ENCODE assay signal across 28 cellular contexts in the genomic region with DNA sequence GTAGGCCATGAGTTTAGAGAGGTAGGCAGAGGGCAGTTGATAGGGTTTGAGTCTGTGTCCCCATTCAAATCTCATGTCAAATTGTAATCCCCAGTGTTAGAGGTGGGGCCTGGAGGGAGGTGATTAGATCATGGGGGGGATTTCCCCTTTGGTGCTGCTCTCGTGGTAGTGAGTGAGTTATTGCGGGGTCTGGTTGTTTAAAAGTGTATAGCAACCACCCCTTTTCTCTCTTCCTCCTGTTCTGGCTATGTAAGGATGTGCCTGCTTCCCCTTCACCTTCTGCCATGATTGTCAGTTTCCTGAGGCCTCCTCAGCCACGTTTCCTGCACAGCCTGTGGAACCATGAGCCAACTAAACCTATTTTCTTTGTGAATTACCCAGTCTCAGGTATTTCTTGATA. TPM values are rescaled to one million over a fixed set of nuclear protein-coding genes. Genes with fewer than 3 reads are reported as not detected.
DNase-seq lines count a peak whose midpoint lies in the region; ATAC-seq, FAIRE-seq and TF ChIP-seq lines count a peak whose summit lies in the region.
"Had no signal": no experiment of that assay in that cellular context is flagged by ENCODE, and none has a peak within 500 bp of the region (broad histone marks: within the 10 kb centered on the region; RNA-seq: fewer than 3 reads in every experiment).

No MANE protein-coding gene starts in this region.

- H3K9me3 Mint-ChIP-seq in natural killer cell: no peaks in the 10 kb centered on the region
- H3K9me3 Mint-ChIP-seq: natural killer cell treated with Interleukin-12 subunit alpha and Interleukin-12 subunit beta and Interleukin-15 and Interleukin-18, amount 100 ng/mL, for 72 hours had no signal

- H3K4me3 Mint-ChIP-seq in natural killer cell: no peak overlapping the region
- H3K4me3 Mint-ChIP-seq: natural killer cell treated with Interleukin-12 subunit alpha and Interleukin-12 subunit beta and Interleukin-15 and Interleukin-18, amount 100 ng/mL, for 72 hours had no signal

- no peaks in the 10 kb centered on the region for H3K36me3 Mint-ChIP-seq in natural killer cell
- H3K36me3 Mint-ChIP-seq: natural killer cell treated with Interleukin-12 subunit alpha and Interleukin-12 subunit beta and Interleukin-15 and Interleukin-18, amount 100 ng/mL, for 72 hours had no signal

- no peak for TF ChIP-seq RAD21 in GM12878 (IDR thresholded peaks at IDR 0.05; ENCODE audit: insufficient read depth, low read depth, low read length)

- SMC1A ChIA-PET in GM12878 (lab: Charles Lee; ENCODE audit: uncharacterized antibody, unreplicated experiment): no interaction called here

- peak; percentile 40 for DNase-seq in activated CD4-positive, alpha-beta T cell treated with anti-CD3 and anti-CD28 coated beads for 48 hours
- no peak for DNase-seq in activated CD4-positive, alpha-beta T cell treated with anti-CD3 and anti-CD28 coated beads, Interleukin-2, amount 50 U/mL, for 4 hours
- DNase-seq in Kasumi-1 (lab: John Stamatoyannopoulos, UW) (peak; percentile 12 to 25), GM12878 (ENCODE audit: low read depth, low spot score) (no peak), natural killer cell (no peak), A172 (ENCODE audit: low spot score) (no peak), hypothalamus (lab: John Stamatoyannopoulos, UW) (no peak)
- DNase-seq: activated effector memory CD4-positive, alpha-beta T cell treated with Interleukin-2 at 50 U/mL for 16 hours; BE2C; kidney; mammary epithelial cell; MM.1S; NCI-H1694; NCI-H748 treated with DMSO at 0.1 percent for 48 hours; OCI-M1; SHP77 treated with DMSO at 0.1 percent for 48 hours; substantia nigra; uterus had no signal

- H3K36me3 ChIP-seq in GM12878 (ENCODE audit: control insufficient read depth in 2 of 2, insufficient read depth in 2 of 2, low read length in 1 of 2): no peaks in the 10 kb centered on the region
- H3K36me3 ChIP-seq: ascending aorta, BE2C, uterus had no signal

- ATAC-seq in GM12878: peak; percentile 80
- no peak for ATAC-seq in natural killer cell
- ATAC-seq in HG02870 (IDR thresholded peaks at IDR 0.05; ENCODE audit: unreplicated experiment): no peak
- ATAC-seq: sciatic nerve had no signal

- WGBS in GM12878 (ENCODE audit: insufficient coverage, insufficient replicate concordance, low lambda C conversion rate, missing lambda C conversion rate): 0% methylated on average over 3 of the region's 3 CpGs

- TF ChIP-seq EP300 in GM12878 (IDR thresholded peaks at IDR 0.05; ENCODE audit: borderline replicate concordance in 1 of 2, control insufficient read depth in 1 of 2, low read depth in 2 of 2, low read length in 2 of 2): no peak

- RAD21 ChIA-PET in GM12878 (lab: Charles Lee; ENCODE audit: unreplicated experiment): no interaction called here

- no peak for TF ChIP-seq CTCF in GM12878 (IDR thresholded peaks at IDR 0.05 in 2 of 3, conservative IDR thresholded peaks at IDR 0.05 in 1 of 3; ENCODE audit: control insufficient read depth in 2 of 3, extremely low read depth in 1 of 3, insufficient read depth in 1 of 3, low read depth in 3 of 3, low read length in 3 of 3)
- TF ChIP-seq CTCF in natural killer cell (IDR thresholded peaks at IDR 0.05): no peak

- H3K4me2 ChIP-seq in GM12878 (ENCODE audit: control insufficient read depth, insufficient read depth): no peak overlapping the region
- H3K4me2 ChIP-seq: hepatocyte had no signal

- intact Hi-C loops in GM12878 (cut with micrococcal nuclease; ENCODE audit: unreplicated experiment) (no loop called here), natural killer cell (cut with micrococcal nuclease) (no loop called here)

- H3K9ac ChIP-seq in GM12878 (ENCODE audit: control insufficient read depth, insufficient read depth, low read length): no peak overlapping the region
- H3K9ac ChIP-seq: parathyroid adenoma had no signal

- FAIRE-seq in GM12878 (lab: Jason Lieb, UNC): no peak
- FAIRE-seq: A204.1, kidney had no signal

- no peak overlapping the region for H3K4me3 ChIP-seq in GM12878
- H3K4me3 ChIP-seq: ascending aorta, hepatocyte, uterus had no signal

- no peaks in the 10 kb centered on the region for H4K20me1 ChIP-seq in GM12878 (ENCODE audit: control insufficient read depth, insufficient read depth)

- H3K9me3 ChIP-seq in GM12878 (replicated peaks; ENCODE audit: control insufficient read depth, insufficient read depth, low read length): no peaks in the 10 kb centered on the region
- H3K9me3 ChIP-seq: ascending aorta, BE2C, uterus had no signal

- peak overlapping the region; percentile 4; the same call in 1 of the 2 replicates for H2AFZ ChIP-seq in GM12878 (ENCODE audit: control insufficient read depth, low read depth, low read length)
- H2AFZ ChIP-seq: hepatocyte, parathyroid adenoma had no signal

- POLR2A ChIA-PET in GM12878 (lab: Charles Lee): no interaction called here

- no peaks in the 10 kb centered on the region; a peak in 1 of 4 replicates for H3K27me3 ChIP-seq in GM12878 (replicated peaks in 1 of 2; ENCODE audit: control insufficient read depth in 2 of 2, insufficient read depth in 2 of 2, low read length in 1 of 2)
- H3K27me3 ChIP-seq: ascending aorta, BE2C, uterus had no signal

- H3K27ac Mint-ChIP-seq in natural killer cell: peak overlapping the region; percentile 4 to 9
- H3K27ac Mint-ChIP-seq: natural killer cell treated with Interleukin-12 subunit alpha and Interleukin-12 subunit beta and Interleukin-15 and Interleukin-18, amount 100 ng/mL, for 72 hours had no signal

- in situ Hi-C loops in GM12878 (cut with MboI): no loop called here

- TF ChIP-seq POLR2A in GM12878 (IDR thresholded peaks at IDR 0.05; ENCODE audit: low read depth, low read length): no peak

- no TSS peak for BruUV-seq in GM12878 (replicated peaks; lab: Mats Ljungman, UMichigan)

- no peaks in the 10 kb centered on the region; the same call in 1 of the 2 replicates for H3K4me1 ChIP-seq in GM12878 (ENCODE audit: control insufficient read depth, insufficient read depth, low read length)
- H3K4me1 ChIP-seq: ascending aorta, parathyroid adenoma, uterus had no signal

- H3K79me2 ChIP-seq in GM12878 (ENCODE audit: control insufficient read depth, insufficient read depth, low read length): no peaks in the 10 kb centered on the region
- H3K79me2 ChIP-seq: hepatocyte had no signal

- CTCF ChIA-PET in GM12878 (lab: Yijun Ruan, JAX): interaction anchor here (2.2 kb wide), 1 partner anchor 58 kb away, joined by 5 read pairs; no protein-coding TSS in a partner anchor

- H3K27ac ChIP-seq in GM12878 (ENCODE audit: control insufficient read depth, insufficient read depth): no peak overlapping the region
- H3K27ac ChIP-seq: ascending aorta, hepatocyte, parathyroid adenoma, uterus, VCaP had no signal

- no peaks in the 10 kb centered on the region for H3K27me3 Mint-ChIP-seq in natural killer cell (ENCODE audit: low read depth in 2 of 2)
- H3K27me3 Mint-ChIP-seq: natural killer cell treated with Interleukin-12 subunit alpha and Interleukin-12 subunit beta and Interleukin-15 and Interleukin-18, amount 100 ng/mL, for 72 hours had no signal

- H3K4me1 Mint-ChIP-seq in natural killer cell: peaks cover 41 to 52% of the 10 kb centered on the region in 2 donors

TF ChIP-seq in GM12878, 131 proteins besides CTCF, POLR2A, EP300 and RAD21 (continues in another document):
- TF ChIP-seq, protein P1, sequence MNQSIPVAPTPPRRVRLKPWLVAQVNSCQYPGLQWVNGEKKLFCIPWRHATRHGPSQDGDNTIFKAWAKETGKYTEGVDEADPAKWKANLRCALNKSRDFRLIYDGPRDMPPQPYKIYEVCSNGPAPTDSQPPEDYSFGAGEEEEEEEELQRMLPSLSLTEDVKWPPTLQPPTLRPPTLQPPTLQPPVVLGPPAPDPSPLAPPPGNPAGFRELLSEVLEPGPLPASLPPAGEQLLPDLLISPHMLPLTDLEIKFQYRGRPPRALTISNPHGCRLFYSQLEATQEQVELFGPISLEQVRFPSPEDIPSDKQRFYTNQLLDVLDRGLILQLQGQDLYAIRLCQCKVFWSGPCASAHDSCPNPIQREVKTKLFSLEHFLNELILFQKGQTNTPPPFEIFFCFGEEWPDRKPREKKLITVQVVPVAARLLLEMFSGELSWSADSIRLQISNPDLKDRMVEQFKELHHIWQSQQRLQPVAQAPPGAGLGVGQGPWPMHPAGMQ (IDR thresholded peaks at IDR 0.05; ENCODE audit: borderline replicate concordance): no peak

RNA-seq across cellular contexts. Expression of gene MARCHF4, which starts 25.5 kb away (rescaled TPM):
- total RNA-seq in GM12878 (2013; cell fraction: nucleolus; rRNA removed): not detected in 2 replicates
- not detected in 2 replicates for total RNA-seq in GM12878 (2014; rRNA removed)
- total RNA-seq in GM12878 (2014; rRNA removed; fragmentation: Illumina TruSeq; extraction: Trizol): not detected in 2 replicates
- not detected in 2 replicates for total RNA-seq in GM12878 (2021)
- not detected for polyA plus RNA-seq in GM12878 (2011; ENCODE audit: low read depth)
- polyA plus RNA-seq in GM12878 (2011; rRNA removed): not detected in 2 replicates
- not detected in 2 replicates for polyA plus RNA-seq in GM12878 (2011; cell fraction: cytosol; rRNA removed)
- polyA plus RNA-seq in GM12878 (2011; cell fraction: nucleus; rRNA removed): not detected in 2 replicates
- not detected in 2 replicates for polyA plus RNA-seq in GM12878 (2012)
- not detected in 2 replicates for polyA plus RNA-seq in GM12878 (2014; fragmentation: Illumina TruSeq; extraction: Trizol)
- not detected for polyA plus RNA-seq in GM12878 (2014; fragmentation: Nextera tagmentation; extraction: Ambion mirVana)
- polyA plus RNA-seq in GM12878 (2014; rRNA removed): not detected in 2 replicates
- polyA plus RNA-seq in GM12878 (2016; fragmentation: Nextera tagmentation; extraction: Ambion mirVana): not detected
- polyA minus RNA-seq in GM12878 (2011; rRNA and poly(A)+ RNA removed): not detected in 2 replicates
- not detected in 2 replicates for polyA minus RNA-seq in GM12878 (2011; cell fraction: cytosol; rRNA and poly(A)+ RNA removed)
- not detected in 2 replicates for polyA minus RNA-seq in GM12878 (2011; cell fraction: nucleus; rRNA and poly(A)+ RNA removed)
- total RNA-seq in natural killer cell: not detected
- total RNA-seq in A172 (2014; rRNA removed; shearing (Covaris generic)): 6.4 and 6.9 TPM in 2 replicates
- total RNA-seq: activated CD8-positive, alpha-beta memory T cell treated with anti-CD3 and anti-CD28 coated beads for 36 hours; ascending aorta; kidney; natural killer cell treated with Interleukin-12 subunit alpha and Interleukin-12 subunit beta and Interleukin-15 and Interleukin-18, amount 100 ng/mL, for 72 hours; sciatic nerve; T-helper 1 cell treated with Interleukin-12 subunit alpha and Interleukin-12 subunit beta and Interleukin-4 antibody, amounts not matched to agents 30 ng/mL and 1 ng/mL, for 36 hours had no signal

Comparison
In these comparisons a context has a peak if more than half of its experiments do, and no peak if none do; other contexts are left out.
1. DNase-seq: peak in activated CD4-positive, alpha-beta T cell treated with anti-CD3 and anti-CD28 coated beads for 48 hours (single experiment) and Kasumi-1 (2 of 2); none in activated CD4-positive, alpha-beta T cell treated with anti-CD3 and anti-CD28 coated beads, Interleukin-2, amount 50 U/mL, for 4 hours (0 of 2), GM12878 (single experiment), natural killer cell (single experiment), A172 (single experiment) and hypothalamus (0 of 51).